Comparison of ENCODE assay signal across 10 cellular contexts in the genomic region with DNA sequence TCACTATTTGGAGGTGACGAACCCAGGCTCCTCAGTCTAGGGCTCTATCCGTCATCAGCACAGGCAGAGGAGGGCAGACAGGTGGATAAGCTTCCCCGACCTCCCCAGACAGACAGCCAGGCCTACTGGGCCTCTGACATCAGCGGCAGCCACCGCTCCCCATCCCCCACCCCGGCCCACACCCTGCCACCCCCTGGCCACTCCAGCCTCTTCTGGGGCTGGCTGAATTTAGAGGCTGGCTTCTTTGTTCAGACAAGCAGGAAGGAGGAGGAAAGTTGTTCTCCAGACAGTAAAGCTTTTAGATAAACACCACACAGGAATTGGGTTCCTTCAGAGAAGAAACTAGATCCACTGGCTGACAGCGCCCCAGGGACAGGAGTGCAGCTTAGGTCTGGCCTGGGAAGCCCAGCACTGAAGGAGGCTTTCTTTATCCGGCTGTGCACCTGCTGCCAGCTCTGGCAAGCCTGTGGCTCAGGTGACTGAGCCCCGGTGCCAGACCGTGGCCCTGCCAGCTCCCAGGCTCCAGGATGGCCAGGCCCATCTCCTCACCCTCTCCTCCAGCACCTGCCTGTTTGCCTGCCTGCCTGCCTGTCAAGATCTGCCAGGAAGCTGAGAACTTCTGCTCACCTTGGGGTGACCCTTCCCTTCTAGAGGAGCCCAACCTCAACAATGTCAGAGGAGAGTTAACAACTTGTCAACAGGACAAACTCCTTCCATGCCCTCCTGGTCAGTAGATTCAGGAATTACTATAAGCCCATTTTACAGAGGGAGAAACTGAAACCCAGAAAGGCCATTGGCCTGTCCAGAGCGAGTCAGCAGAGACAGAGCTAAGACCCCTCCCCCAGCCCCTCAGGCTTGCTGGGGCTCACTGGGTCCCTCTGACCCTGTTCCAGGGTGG. TPM values are rescaled to one million over a fixed set of nuclear protein-coding genes. Genes with fewer than 3 reads are reported as not detected.
A peak's percentile ranks its signal among the peaks of the same experiment; 100 is the strongest.
DNase-seq lines count a peak whose midpoint lies in the region; ATAC-seq, FAIRE-seq and TF ChIP-seq lines count a peak whose summit lies in the region.
"Had no signal": no experiment of that assay in that cellular context is flagged by ENCODE, and none has a peak within 500 bp of the region (broad histone marks: within the 10 kb centered on the region; RNA-seq: fewer than 3 reads in every experiment).

No MANE protein-coding gene starts in this region.

- H3K27me3 ChIP-seq in HepG2 (ENCODE audit: control insufficient read depth in 1 of 2, insufficient read depth in 2 of 2, low read length in 2 of 2), result no peaks in the 10 kb centered on the region

- H3K27ac ChIP-seq in C4-2B (peak overlapping the region; percentile 51), HEK293 (ENCODE audit: extremely low read depth, low read depth, low read length) (no peak overlapping the region), HepG2 (ENCODE audit: extremely low read length, insufficient read depth, low read length) (no peak overlapping the region)

- DNase-seq in T-helper 17 cell (no peak), HepG2 (ENCODE audit: low spot score) (no peak), hippocampal formation (lab: John Stamatoyannopoulos, UW) (no peak)
- DNase-seq: central memory CD4-positive, alpha-beta T cell had no signal

- TF ChIP-seq CTCF in C4-2B (conservative IDR thresholded peaks at IDR 0.05) (no peak), HEK293 (tag by site-specific recombination; IDR thresholded peaks at IDR 0.05) (no peak), HepG2 (CRISPR knock-in tag; IDR thresholded peaks at IDR 0.05) (no peak)

- H3K9me3 ChIP-seq in HEK293 (ENCODE audit: control insufficient read depth, insufficient read depth, low read depth, low read length), result no peaks in the 10 kb centered on the region
- no peaks in the 10 kb centered on the region for H3K9me3 ChIP-seq in T-helper 17 cell (ENCODE audit: control insufficient read depth, low read length, poor library complexity, severe bottlenecking)
- H3K9me3 ChIP-seq in HepG2 (ENCODE audit: low read length), result no peaks in the 10 kb centered on the region

- no peaks in the 10 kb centered on the region for H3K27me3 Mint-ChIP-seq in T-helper 17 cell
- H3K27me3 Mint-ChIP-seq: progenitor cell of endocrine pancreas had no signal

- no peaks in the 10 kb centered on the region for H3K79me2 ChIP-seq in HepG2 (ENCODE audit: insufficient read depth, low read length)

- no peak for TF ChIP-seq RAD21 in HepG2 (CRISPR knock-in tag; IDR thresholded peaks at IDR 0.05)

- no peaks in the 10 kb centered on the region for H3K36me3 ChIP-seq in HEK293 (ENCODE audit: control insufficient read depth in 2 of 2, insufficient read depth in 1 of 2, low read length in 2 of 2)
- peaks cover 49 to 66% of the 10 kb centered on the region in 2 experiments for H3K36me3 ChIP-seq in HepG2 (replicated peaks in 1 of 2; ENCODE audit: control insufficient read depth in 1 of 2, insufficient read depth in 2 of 2, low read length in 2 of 2)

- no peak overlapping the region for H3K4me2 ChIP-seq in HepG2 (ENCODE audit: low read depth, low read length)

- H3K27ac Mint-ChIP-seq in T-helper 17 cell, result peak overlapping the region; percentile 21
- H3K27ac Mint-ChIP-seq: progenitor cell of endocrine pancreas had no signal

- 91% methylated on average over 8 of the region's 11 CpGs for WGBS in HepG2 (ENCODE audit: low lambda C conversion rate)

- H3K4me3 ChIP-seq in HEK293 (ENCODE audit: low read depth, low read length) (no peak overlapping the region), HepG2 (replicated peaks in 1 of 3; ENCODE audit: insufficient read depth in 1 of 3, low read depth in 2 of 3, low read length in 3 of 3) (no peak overlapping the region)

- H3K4me1 Mint-ChIP-seq in T-helper 17 cell, result peaks cover 34% of the 10 kb centered on the region

- no peak overlapping the region for H2AFZ ChIP-seq in HepG2 (ENCODE audit: low read length)

- no peak for TF ChIP-seq POLR2A in HepG2 (IDR thresholded peaks at IDR 0.05; ENCODE audit: insufficient read depth in 1 of 2, low read depth in 2 of 2, low read length in 2 of 2)

- no TSS peak for BruUV-seq in HepG2 (replicated peaks; lab: Mats Ljungman, UMichigan)

- no peak for FAIRE-seq in HepG2 (lab: Jason Lieb, UNC)

- H3K4me1 ChIP-seq in HEK293 (ENCODE audit: control insufficient read depth, insufficient read depth, low read length) (no peaks in the 10 kb centered on the region), HepG2 (ENCODE audit: insufficient read depth, low read length) (0 out of 2 replicates have a peak, but pooled peaks cover 10% of the 10 kb centered on the region)

- CTCF ChIA-PET in HEK293 (lab: Yijun Ruan, JAX) (interaction anchor here (1.1 to 2.0 kb wide), 4 partner anchors 31 to 69 kb away, joined by 3 to 6 read pairs (median 4); no protein-coding TSS in a partner anchor), HepG2 (lab: Yijun Ruan, JAX; ENCODE audit: low intra/inter-chr PET ratio, low total read pairs) (no interaction called here)

- peaks cover 4% of the 10 kb centered on the region for H3K36me3 Mint-ChIP-seq in T-helper 17 cell (ENCODE audit: low read depth)

- in situ Hi-C loops in HepG2 (cut with HindIII; ENCODE audit: extremely low pct_ligation_motif_present, low pct_unique_long_range_greater_than_20kb), result no loop called here

- TF ChIP-seq EP300 in HepG2 (IDR thresholded peaks at IDR 0.05; ENCODE audit: low read depth in 2 of 2, low read length in 2 of 2) (no peak), HepG2 (CRISPR knock-in tag; IDR thresholded peaks at IDR 0.05; ENCODE audit: borderline replicate concordance) (no peak)

- ATAC-seq in T-helper 17 cell (no peak), HepG2 (no peak), GM18511 (IDR thresholded peaks at IDR 0.05; ENCODE audit: unreplicated experiment) (no peak), HG02763 (IDR thresholded peaks at IDR 0.05; ENCODE audit: unreplicated experiment) (no peak), GM18909 (IDR thresholded peaks at IDR 0.05; ENCODE audit: poor library complexity, unreplicated experiment) (no peak)

- H4K20me1 ChIP-seq in HepG2 (ENCODE audit: insufficient read depth, low read length), result no peaks in the 10 kb centered on the region

- H3K4me3 Mint-ChIP-seq in T-helper 17 cell, result peak overlapping the region; percentile 33

- POLR2A ChIA-PET in HEK293 (lab: Yijun Ruan, JAX) (interaction anchor here (1.1 kb wide), 1 partner anchor 8 kb away, joined by 4 read pairs; no protein-coding TSS in a partner anchor), HepG2 (lab: Yijun Ruan, JAX) (no interaction called here)

- intact Hi-C loops in HepG2 (cut with micrococcal nuclease; ENCODE audit: unreplicated experiment), result no loop called here

- no peak overlapping the region for H3K9ac ChIP-seq in HepG2 (ENCODE audit: insufficient read depth, low read depth, low read length)

RNA-seq across cellular contexts. Expression of a gene that starts 44.0 kb away (rescaled TPM):
- total RNA-seq in T-helper 17 cell (1 to 10 TPM; 1.3 to 3.1 TPM), HepG2 (2016; rRNA removed; fragmentation: Illumina TruSeq; extraction: Trizol) (not detected in 2 replicates)
- not detected in 2 replicates for total RNA-seq in HepG2 (2016; cell fraction: cytosol; rRNA removed; fragmentation: Illumina TruSeq; extraction: Trizol; ENCODE audit: low read depth)
- total RNA-seq in HepG2 (2016; cell fraction: insoluble cytoplasmic fraction; rRNA removed; fragmentation: Illumina TruSeq; extraction: Trizol), result not detected in 2 replicates
- total RNA-seq in HepG2 (2016; cell fraction: membrane; rRNA removed; fragmentation: Illumina TruSeq; extraction: Trizol), result not detected in 2 replicates
- total RNA-seq in HepG2 (2016; cell fraction: nucleus; rRNA removed; fragmentation: Illumina TruSeq; extraction: Trizol), result not detected in 2 replicates
- not detected in 2 replicates for polyA plus RNA-seq in HepG2 (2011; rRNA removed)
- 0.03 TPM in 1 of 2 replicates, not detected in the other for polyA plus RNA-seq in HepG2 (2011; cell fraction: cytosol; rRNA removed)
- 0.10 and 0.14 TPM in 2 replicates for polyA plus RNA-seq in HepG2 (2011; cell fraction: nucleus; rRNA removed)
- polyA plus RNA-seq in HepG2 (2012), result 0.12 TPM in 1 of 2 replicates, not detected in the other
- polyA plus RNA-seq in HepG2 (2016; cell fraction: cytosol; fragmentation: Illumina TruSeq; extraction: Trizol; ENCODE audit: low read depth), result not detected in 2 replicates
- not detected in 2 replicates for polyA plus RNA-seq in HepG2 (2016; cell fraction: insoluble cytoplasmic fraction; fragmentation: Illumina TruSeq; extraction: Trizol; ENCODE audit: low read depth)
- not detected in 2 replicates for polyA plus RNA-seq in HepG2 (2016; cell fraction: membrane; fragmentation: Illumina TruSeq; extraction: Trizol; ENCODE audit: low read depth)
- 1.3 TPM in 1 of 2 replicates, not detected in the other for polyA plus RNA-seq in HepG2 (2016; cell fraction: nucleus; fragmentation: Illumina TruSeq; extraction: Trizol; ENCODE audit: insufficient read depth, low read depth)
- 9.7 TPM in 1 of 2 replicates, not detected in the other for polyA minus RNA-seq in HepG2 (2011; rRNA and poly(A)+ RNA removed; ENCODE audit: low replicate concordance)
- polyA minus RNA-seq in HepG2 (2011; cell fraction: cytosol; rRNA and poly(A)+ RNA removed), result 0.70 TPM in 1 of 2 replicates, not detected in the other
- 0.64 TPM in 1 of 2 replicates, not detected in the other for polyA minus RNA-seq in HepG2 (2011; cell fraction: nucleus; rRNA and poly(A)+ RNA removed)

RNA-seq across cellular contexts. Expression of a gene that starts 48.8 kb away (rescaled TPM):
- 100 to 1,000 TPM in 1 of 2 donors, 10 to 100 TPM in 1; 77.3 to 108 TPM for total RNA-seq in T-helper 17 cell
- 35.8 and 67.5 TPM in 2 replicates for total RNA-seq in HepG2 (2016; rRNA removed; fragmentation: Illumina TruSeq; extraction: Trizol)
- total RNA-seq in HepG2 (2016; cell fraction: cytosol; rRNA removed; fragmentation: Illumina TruSeq; extraction: Trizol; ENCODE audit: low read depth), result 24.1 and 26.9 TPM in 2 replicates
- 31.0 and 63.9 TPM in 2 replicates for total RNA-seq in HepG2 (2016; cell fraction: insoluble cytoplasmic fraction; rRNA removed; fragmentation: Illumina TruSeq; extraction: Trizol)
- total RNA-seq in HepG2 (2016; cell fraction: membrane; rRNA removed; fragmentation: Illumina TruSeq; extraction: Trizol), result 48.4 and 52.8 TPM in 2 replicates
- 82.9 and 86.5 TPM in 2 replicates for total RNA-seq in HepG2 (2016; cell fraction: nucleus; rRNA removed; fragmentation: Illumina TruSeq; extraction: Trizol)
- 55.0 and 55.2 TPM in 2 replicates for polyA plus RNA-seq in HepG2 (2011; rRNA removed)
- 19.4 and 33.8 TPM in 2 replicates for polyA plus RNA-seq in HepG2 (2011; cell fraction: cytosol; rRNA removed)
- 229 and 337 TPM in 2 replicates for polyA plus RNA-seq in HepG2 (2011; cell fraction: nucleus; rRNA removed)
- 36.3 and 37.7 TPM in 2 replicates for polyA plus RNA-seq in HepG2 (2012)
- polyA plus RNA-seq in HepG2 (2016; cell fraction: cytosol; fragmentation: Illumina TruSeq; extraction: Trizol; ENCODE audit: low read depth), result 14.1 and 14.2 TPM in 2 replicates
- 33.8 and 39.1 TPM in 2 replicates for polyA plus RNA-seq in HepG2 (2016; cell fraction: insoluble cytoplasmic fraction; fragmentation: Illumina TruSeq; extraction: Trizol; ENCODE audit: low read depth)
- 33.4 and 35.7 TPM in 2 replicates for polyA plus RNA-seq in HepG2 (2016; cell fraction: membrane; fragmentation: Illumina TruSeq; extraction: Trizol; ENCODE audit: low read depth)
- polyA plus RNA-seq in HepG2 (2016; cell fraction: nucleus; fragmentation: Illumina TruSeq; extraction: Trizol; ENCODE audit: insufficient read depth, low read depth), result 217 and 242 TPM in 2 replicates
- 39.6 and 88.9 TPM in 2 replicates for polyA minus RNA-seq in HepG2 (2011; rRNA and poly(A)+ RNA removed; ENCODE audit: low replicate concordance)
- polyA minus RNA-seq in HepG2 (2011; cell fraction: cytosol; rRNA and poly(A)+ RNA removed), result 23.0 and 24.3 TPM in 2 replicates
- polyA minus RNA-seq in HepG2 (2011; cell fraction: nucleus; rRNA and poly(A)+ RNA removed), result 51.5 and 67.3 TPM in 2 replicates
